ENCODE assay signal across 28 cellular contexts in genomic region chr19:29173896-29174295, GRCh38.
"Had no signal": no experiment of that assay in that cellular context is flagged by ENCODE, and none has a peak within 500 bp of the region (broad histone marks: within the 10 kb centered on the region; RNA-seq: fewer than 3 reads in every experiment).

No MANE protein-coding gene starts in this region.

- FAIRE-seq: colon, endometrium, endothelial cell of umbilical vein, frontal cortex had no signal

- H3K27ac Mint-ChIP-seq: dendritic cell treated with granulocyte-macrophage colony-stimulating factor and Interleukin-4, amounts not matched to agents 40 ng/mL and 50 ng/mL, for 4 days; effector memory CD8-positive, alpha-beta T cell; endodermal cell had no signal

- H3K27ac ChIP-seq: colonic mucosa, coronary artery, dorsolateral prefrontal cortex, epithelial cell of prostate, esophagus muscularis mucosa, esophagus squamous epithelium, foreskin keratinocyte, gastrocnemius medialis, gastroesophageal sphincter, heart left ventricle, heart right ventricle had no signal

- H3K4me1 Mint-ChIP-seq: endodermal cell had no signal

- H3K36me3 ChIP-seq: colonic mucosa, esophagus muscularis mucosa, esophagus squamous epithelium, gastrocnemius medialis, gastroesophageal sphincter, heart left ventricle, heart right ventricle had no signal

- H3K4me1 ChIP-seq: colonic mucosa, esophagus muscularis mucosa, esophagus squamous epithelium, foreskin keratinocyte, gastroesophageal sphincter, heart left ventricle, heart right ventricle had no signal

- DNase-seq: colonic mucosa; cortex of kidney; dermis blood vessel endothelial cell; dorsolateral prefrontal cortex; effector CD4-positive, alpha-beta T cell; effector CD8-positive, alpha-beta T cell; effector memory CD4-positive, alpha-beta T cell; effector memory CD8-positive, alpha-beta T cell; endodermal cell; erythroblast; esophagus squamous epithelium; foreskin fibroblast; foreskin keratinocyte; foreskin melanocyte; gastrocnemius medialis; head of caudate nucleus; heart left ventricle; heart right ventricle had no signal

- H3K9me3 ChIP-seq: colonic mucosa had no signal

- H3K4me3 ChIP-seq: colonic mucosa, coronary artery, dorsolateral prefrontal cortex, esophagus muscularis mucosa, esophagus squamous epithelium, gastrocnemius medialis, gastroesophageal sphincter, heart left ventricle, heart right ventricle had no signal

- H3K27me3 Mint-ChIP-seq: dendritic cell treated with granulocyte-macrophage colony-stimulating factor and Interleukin-4, amounts not matched to agents 40 ng/mL and 50 ng/mL, for 4 days had no signal

- H3K27me3 ChIP-seq: colonic mucosa, dorsolateral prefrontal cortex, esophagus muscularis mucosa, esophagus squamous epithelium, foreskin keratinocyte, gastrocnemius medialis, gastroesophageal sphincter, heart left ventricle, heart right ventricle had no signal

- H3K4me3 Mint-ChIP-seq: dendritic cell treated with granulocyte-macrophage colony-stimulating factor and Interleukin-4, amounts not matched to agents 40 ng/mL and 50 ng/mL, for 4 days; effector memory CD8-positive, alpha-beta T cell; endodermal cell had no signal

- ATAC-seq: effector memory CD8-positive, alpha-beta T cell; esophagus mucosa; foreskin keratinocyte; gastrocnemius medialis; gastroesophageal sphincter; heart left ventricle; heart right ventricle had no signal
